In genomic region chr2:23689131-23689700, GRCh38 we compare ENCODE assay signal across 23 cellular contexts.
"Had no signal": no experiment of that assay in that cellular context is flagged by ENCODE, and none has a peak within 500 bp of the region (broad histone marks: within the 10 kb centered on the region; RNA-seq: fewer than 3 reads in every experiment).

No MANE protein-coding gene starts in this region.

- H3K27ac ChIP-seq: epithelial cell of prostate, heart left ventricle, prostate gland, skin epidermis, upper lobe of left lung had no signal

- H3K27me3 ChIP-seq: gastroesophageal sphincter, heart left ventricle, upper lobe of left lung had no signal

- H3K4me3 Mint-ChIP-seq: activated naive CD4-positive, alpha-beta T cell treated with anti-CD3 and anti-CD28 coated beads, Interleukin-2, amount 10 ng/mL, durations not matched to agents 7 days and 5 days; activated T-cell treated with anti-CD3 and anti-CD28 coated beads, Interleukin-2, amount 50 U/mL, for 72 hours; naive thymus-derived CD4-positive, alpha-beta T cell; neural crest cell; stimulated activated effector memory CD8-positive, alpha-beta T cell treated with anti-CD3 and anti-CD28 coated beads, Interleukin-12 subunit alpha, Interleukin-12 subunit beta, amount 100 ng/mL, for 72 hours; T-helper 17 cell had no signal

- H3K36me3 Mint-ChIP-seq: activated naive CD4-positive, alpha-beta T cell treated with anti-CD3 and anti-CD28 coated beads, Interleukin-2, amount 10 ng/mL, durations not matched to agents 7 days and 5 days; stimulated activated effector memory CD8-positive, alpha-beta T cell treated with anti-CD3 and anti-CD28 coated beads, Interleukin-12 subunit alpha, Interleukin-12 subunit beta, amount 100 ng/mL, for 72 hours had no signal

- H3K36me3 ChIP-seq: prostate gland had no signal

- H3K9me3 Mint-ChIP-seq: activated naive CD4-positive, alpha-beta T cell treated with anti-CD3 and anti-CD28 coated beads, Interleukin-2, amount 10 ng/mL, durations not matched to agents 7 days and 5 days; activated T-cell treated with anti-CD3 and anti-CD28 coated beads, Interleukin-2, amount 50 U/mL, for 72 hours; neural crest cell; stimulated activated effector memory CD8-positive, alpha-beta T cell treated with anti-CD3 and anti-CD28 coated beads, Interleukin-12 subunit alpha, Interleukin-12 subunit beta, amount 100 ng/mL, for 72 hours had no signal

- H3K27me3 Mint-ChIP-seq: naive thymus-derived CD4-positive, alpha-beta T cell; T-helper 17 cell had no signal

- DNase-seq: activated CD4-positive, alpha-beta T cell treated with anti-CD3 and anti-CD28 coated beads for 4 hours; activated CD4-positive, alpha-beta T cell treated with anti-CD3 and anti-CD28 coated beads, Interleukin-2, amount 50 U/mL, for 48 hours; activated CD4-positive, CD25-positive, alpha-beta regulatory T cell; activated effector memory CD4-positive, alpha-beta T cell treated with anti-CD3 and anti-CD28 coated beads, Interleukin-2, amount 50 U/mL, for 16 hours; activated naive CD4-positive, alpha-beta T cell treated with anti-CD3 and anti-CD28 coated beads, Interleukin-2, amount 10 ng/mL, durations not matched to agents 7 days and 5 days; activated T-cell treated with anti-CD3 and anti-CD28 coated beads, Interleukin-2, amount 50 U/mL, for 72 hours; amygdala; left colon; naive thymus-derived CD4-positive, alpha-beta T cell; right cardiac atrium; stimulated activated CD4-positive, alpha-beta T cell treated with anti-CD3 and anti-CD28 coated beads, Interleukin-1b, Interleukin-23, amount 100 ng/mL, for 48 hours; T-helper 17 cell; upper lobe of left lung had no signal

- H3K4me3 ChIP-seq: gastroesophageal sphincter, heart left ventricle, lung, prostate gland, skin epidermis, upper lobe of left lung had no signal

- H3K4me1 ChIP-seq: heart left ventricle, prostate gland, upper lobe of left lung had no signal

- H3K9me3 ChIP-seq: gastroesophageal sphincter, heart left ventricle, prostate gland, upper lobe of left lung had no signal

- H3K4me1 Mint-ChIP-seq: activated naive CD4-positive, alpha-beta T cell treated with anti-CD3 and anti-CD28 coated beads, Interleukin-2, amount 10 ng/mL, durations not matched to agents 7 days and 5 days had no signal

- FAIRE-seq: bronchial epithelial cell, keratinocyte had no signal

- ATAC-seq: activated T-cell treated with anti-CD3 and anti-CD28 coated beads, Interleukin-2, amount 50 U/mL, for 72 hours; gastroesophageal sphincter; heart left ventricle; left colon; right cardiac atrium; stimulated activated effector memory CD8-positive, alpha-beta T cell treated with anti-CD3 and anti-CD28 coated beads, Interleukin-12 subunit alpha, Interleukin-12 subunit beta, amount 100 ng/mL, for 72 hours; T-helper 17 cell had no signal

- H3K27ac Mint-ChIP-seq: activated naive CD4-positive, alpha-beta T cell treated with anti-CD3 and anti-CD28 coated beads, Interleukin-2, amount 10 ng/mL, durations not matched to agents 7 days and 5 days; activated T-cell treated with anti-CD3 and anti-CD28 coated beads, Interleukin-2, amount 50 U/mL, for 72 hours; stimulated activated effector memory CD8-positive, alpha-beta T cell treated with anti-CD3 and anti-CD28 coated beads, Interleukin-12 subunit alpha, Interleukin-12 subunit beta, amount 100 ng/mL, for 72 hours; T-helper 17 cell had no signal
